20 cellular contexts compared by ENCODE assay signal in genomic region chr22:48802576-48802975, GRCh38.
"Had no signal": no experiment of that assay in that cellular context is flagged by ENCODE, and none has a peak within 500 bp of the region (broad histone marks: within the 10 kb centered on the region; RNA-seq: fewer than 3 reads in every experiment).

No MANE protein-coding gene starts in this region.

- H3K9me3 ChIP-seq: heart left ventricle, psoas muscle, right lobe of liver, tibial artery, upper lobe of right lung had no signal

- H3K36me3 ChIP-seq: heart left ventricle, right lobe of liver, tibial artery, upper lobe of right lung had no signal

- H3K4me1 Mint-ChIP-seq: mesothelial cell of epicardium; natural killer cell; neural crest cell; stimulated activated memory B cell treated with anti-CD40 and anti-IgM and Interleukin-4, amounts not matched to agents 10 μg/mL and 1 μg/mL and 100 μg/mL, for 72 hours had no signal

- H3K27me3 Mint-ChIP-seq: stimulated activated memory B cell treated with anti-CD40 and anti-IgM and Interleukin-4, amounts not matched to agents 10 μg/mL and 1 μg/mL and 100 μg/mL, for 72 hours; stimulated activated naive CD8-positive, alpha-beta T cell treated with anti-CD3 and anti-CD28 coated beads, Interleukin-15, Interleukin-2, amounts not matched to agents 100 ng/mL and 50 ng/mL, for 24 hours had no signal

- H2AFZ ChIP-seq: parathyroid adenoma had no signal

- ATAC-seq: esophagus mucosa; heart left ventricle; natural killer cell; psoas muscle; right lobe of liver; stimulated activated memory B cell treated with anti-CD40 and anti-IgM and Interleukin-4, amounts not matched to agents 10 μg/mL and 1 μg/mL and 100 μg/mL, for 72 hours; upper lobe of right lung had no signal

- H3K79me2 ChIP-seq: parathyroid adenoma had no signal

- H3K27me3 ChIP-seq: right lobe of liver had no signal

- H3K4me3 Mint-ChIP-seq: mesothelial cell of epicardium; natural killer cell; neural crest cell; stimulated activated memory B cell treated with anti-CD40 and anti-IgM and Interleukin-4, amounts not matched to agents 10 μg/mL and 1 μg/mL and 100 μg/mL, for 72 hours; stimulated activated naive CD8-positive, alpha-beta T cell treated with anti-CD3 and anti-CD28 coated beads, Interleukin-15, Interleukin-2, amounts not matched to agents 100 ng/mL and 50 ng/mL, for 24 hours had no signal

- H3K4me1 ChIP-seq: heart left ventricle, parathyroid adenoma, psoas muscle, right lobe of liver, tibial artery, upper lobe of right lung had no signal

- DNase-seq: effector memory CD4-positive, alpha-beta T cell; heart left ventricle; hippocampal formation; kidney glomerular epithelial cell; natural killer cell; occipital lobe; psoas muscle; retina; stimulated activated CD4-positive, alpha-beta T cell treated with anti-CD3 and anti-CD28 coated beads, Interleukin-15, amount 100 ng/mL, for 24 hours; stimulated activated CD4-positive, alpha-beta T cell treated with anti-CD3 and anti-CD28 coated beads, Interleukin-1b, Interleukin-23, amount 100 ng/mL, for 48 hours; stimulated activated CD4-positive, alpha-beta T cell treated with anti-CD3 and anti-CD28 coated beads, Interleukin-4, amount 100 ng/mL, for 24 hours; tibial artery had no signal

- H3K27ac ChIP-seq: heart left ventricle, parathyroid adenoma, psoas muscle, right lobe of liver, tibial artery, upper lobe of right lung had no signal

- H3K27ac Mint-ChIP-seq: mesothelial cell of epicardium; natural killer cell; stimulated activated memory B cell treated with anti-CD40 and anti-IgM and Interleukin-4, amounts not matched to agents 10 μg/mL and 1 μg/mL and 100 μg/mL, for 72 hours; stimulated activated naive CD8-positive, alpha-beta T cell treated with anti-CD3 and anti-CD28 coated beads, Interleukin-15, Interleukin-2, amounts not matched to agents 100 ng/mL and 50 ng/mL, for 24 hours had no signal

- H3K36me3 Mint-ChIP-seq: mesothelial cell of epicardium; natural killer cell; stimulated activated memory B cell treated with anti-CD40 and anti-IgM and Interleukin-4, amounts not matched to agents 10 μg/mL and 1 μg/mL and 100 μg/mL, for 72 hours had no signal

- H3K9me3 Mint-ChIP-seq: mesothelial cell of epicardium; natural killer cell; neural crest cell; stimulated activated memory B cell treated with anti-CD40 and anti-IgM and Interleukin-4, amounts not matched to agents 10 μg/mL and 1 μg/mL and 100 μg/mL, for 72 hours; stimulated activated naive CD8-positive, alpha-beta T cell treated with anti-CD3 and anti-CD28 coated beads, Interleukin-15, Interleukin-2, amounts not matched to agents 100 ng/mL and 50 ng/mL, for 24 hours had no signal

- H3K4me3 ChIP-seq: heart left ventricle, psoas muscle, right lobe of liver, tibial artery, upper lobe of right lung had no signal
